In the genomic region with DNA sequence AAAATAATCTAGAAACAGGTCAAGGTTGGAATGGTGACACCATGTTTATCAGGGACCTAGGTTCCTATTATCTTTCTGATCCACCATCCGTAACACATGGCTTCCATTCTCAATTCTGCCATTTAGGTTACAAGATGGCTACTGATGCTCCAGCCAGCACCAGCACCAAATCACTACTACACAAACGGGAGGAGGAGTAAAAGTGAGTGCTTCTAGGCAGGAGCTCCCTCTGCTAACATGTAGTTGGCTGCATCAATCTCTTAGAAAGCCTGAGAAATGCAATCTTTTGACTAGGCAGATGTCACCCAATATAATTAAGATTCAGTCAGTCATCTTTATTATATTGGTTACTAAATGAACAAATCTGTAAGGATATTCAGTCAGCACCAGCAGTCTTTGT, we compare ENCODE assay signal across 21 cellular contexts.
DNase-seq lines count a peak whose midpoint lies in the region; ATAC-seq and TF ChIP-seq lines count a peak whose summit lies in the region.
"Had no signal": no experiment of that assay in that cellular context is flagged by ENCODE, and none has a peak within 500 bp of the region (broad histone marks: within the 10 kb centered on the region; RNA-seq: fewer than 3 reads in every experiment).

No MANE protein-coding gene starts in this region.

- H3K9ac ChIP-seq in Loucy (ENCODE audit: low read depth, low read length, poor library complexity, severe bottlenecking) = no peak overlapping the region

- DNase-seq in activated CD4-positive, alpha-beta T cell treated with anti-CD3 and anti-CD28 coated beads for 36 hours = no peak
- DNase-seq in activated CD4-positive, alpha-beta T cell treated with anti-CD3 and anti-CD28 coated beads, Interleukin-2, amount 50 U/mL, for 4 hours = no peak
- no peak for DNase-seq in natural killer cell
- no peak for DNase-seq in DMS 273 (lab: John Stamatoyannopoulos, UW; ENCODE audit: unreplicated experiment)
- no peak for DNase-seq in endothelial cell (ENCODE audit: low spot score)
- DNase-seq: activated CD4-positive, CD25-positive, alpha-beta regulatory T cell treated with anti-CD3 and anti-CD28 coated beads, Interleukin-2, amount 50 U/mL, for 72 hours; Caco-2; left colon; midbrain; NCI-H1417; NCI-H524; psoas muscle; stimulated activated CD4-positive, alpha-beta T cell treated with anti-CD3 and anti-CD28 coated beads, Interleukin-2, amount 100 ng/mL, for 48 hours; upper lobe of right lung had no signal

- POLR2A ChIA-PET in activated CD4-positive, alpha-beta T cell treated with anti-CD3 and anti-CD28 coated beads for 36 hours (lab: Charles Lee) = no interaction called here

- H3K4me2 ChIP-seq in Loucy (ENCODE audit: low read depth, low read length, poor library complexity, severe bottlenecking) = peak overlapping the region; percentile 34

- H3K4me3 Mint-ChIP-seq in activated CD4-positive, alpha-beta T cell treated with anti-CD3 and anti-CD28 coated beads for 36 hours = no peak overlapping the region
- H3K4me3 Mint-ChIP-seq in activated T-helper 17 cell treated with anti-CD3 and anti-CD28 coated beads, Interleukin-2, amount 50 U/mL, for 72 hours = peak overlapping the region; percentile 76
- peak overlapping the region; percentile 63 for H3K4me3 Mint-ChIP-seq in natural killer cell
- H3K4me3 Mint-ChIP-seq in endothelial cell (ENCODE audit: unreplicated experiment) = no peak overlapping the region
- H3K4me3 Mint-ChIP-seq: activated naive CD8-positive, alpha-beta T cell; brain had no signal

- H3K9me3 Mint-ChIP-seq in activated CD4-positive, alpha-beta T cell treated with anti-CD3 and anti-CD28 coated beads for 36 hours (ENCODE audit: low read depth) = peaks cover 1% of the 10 kb centered on the region
- H3K9me3 Mint-ChIP-seq in activated T-helper 17 cell treated with anti-CD3 and anti-CD28 coated beads, Interleukin-2, amount 50 U/mL, for 72 hours = no peaks in the 10 kb centered on the region
- no peaks in the 10 kb centered on the region for H3K9me3 Mint-ChIP-seq in natural killer cell
- H3K9me3 Mint-ChIP-seq in endothelial cell (ENCODE audit: unreplicated experiment) = no peaks in the 10 kb centered on the region
- H3K9me3 Mint-ChIP-seq: brain had no signal

- intact Hi-C loops in activated CD4-positive, alpha-beta T cell treated with anti-CD3 and anti-CD28 coated beads for 36 hours (cut with DNase I, micrococcal nuclease) = loop anchor here (1.0 to 2.0 kb wide), 3 partner anchors 29 to 76 kb away; no protein-coding TSS in a partner anchor
- intact Hi-C loops in natural killer cell (cut with micrococcal nuclease) = loop anchor here (1.0 kb wide), 5 partner anchors 25 to 259 kb away; no protein-coding TSS in a partner anchor

- peaks cover 42% of the 10 kb centered on the region for H3K4me1 Mint-ChIP-seq in activated CD4-positive, alpha-beta T cell treated with anti-CD3 and anti-CD28 coated beads for 36 hours
- peaks cover 43% of the 10 kb centered on the region for H3K4me1 Mint-ChIP-seq in activated T-helper 17 cell treated with anti-CD3 and anti-CD28 coated beads, Interleukin-2, amount 50 U/mL, for 72 hours
- H3K4me1 Mint-ChIP-seq in natural killer cell (peaks cover 44 to 46% of the 10 kb centered on the region in 2 donors), endothelial cell (ENCODE audit: unreplicated experiment) (no peaks in the 10 kb centered on the region)

- H3K4me3 ChIP-seq in Loucy (ENCODE audit: low read length, poor library complexity, severe bottlenecking) = peak overlapping the region; percentile 6
- H3K4me3 ChIP-seq: coronary artery, psoas muscle, skin epidermis, upper lobe of right lung had no signal

- H3K9me2 ChIP-seq in Loucy (replicated peaks; ENCODE audit: low read depth, low read length) = no peaks in the 10 kb centered on the region

- no peaks in the 10 kb centered on the region for H3K79me2 ChIP-seq in Loucy (ENCODE audit: insufficient read depth, low read length)

- H3K36me3 Mint-ChIP-seq in activated CD4-positive, alpha-beta T cell treated with anti-CD3 and anti-CD28 coated beads for 36 hours (ENCODE audit: low read depth) = no peaks in the 10 kb centered on the region
- no peaks in the 10 kb centered on the region for H3K36me3 Mint-ChIP-seq in activated T-helper 17 cell treated with anti-CD3 and anti-CD28 coated beads, Interleukin-2, amount 50 U/mL, for 72 hours (ENCODE audit: low read depth)
- no peaks in the 10 kb centered on the region for H3K36me3 Mint-ChIP-seq in natural killer cell
- H3K36me3 Mint-ChIP-seq in endothelial cell (ENCODE audit: low read depth, unreplicated experiment) = no peaks in the 10 kb centered on the region
- H3K36me3 Mint-ChIP-seq: activated naive CD8-positive, alpha-beta T cell; brain had no signal

- no peaks in the 10 kb centered on the region for H4K20me1 ChIP-seq in Loucy (ENCODE audit: insufficient read depth, low read length, poor library complexity, severe bottlenecking)

- peaks cover 8% of the 10 kb centered on the region for H3K4me1 ChIP-seq in Loucy (ENCODE audit: insufficient read depth, low read length, poor library complexity, severe bottlenecking)

- CTCF ChIA-PET in activated CD4-positive, alpha-beta T cell treated with anti-CD3 and anti-CD28 coated beads for 36 hours (lab: Charles Lee) = interaction anchor here (0.6 to 1.3 kb wide), 5 partner anchors 25 to 1716 kb away, joined by 3 to 5 read pairs (median 3); no protein-coding TSS in a partner anchor

- ATAC-seq in activated CD4-positive, alpha-beta T cell treated with anti-CD3 and anti-CD28 coated beads for 36 hours = peak; percentile 38
- ATAC-seq in activated T-helper 17 cell treated with anti-CD3 and anti-CD28 coated beads, Interleukin-2, amount 50 U/mL, for 72 hours (replicated peaks) = peak; percentile 15
- ATAC-seq in natural killer cell (peak in 2 of 3 donors; percentile 2 to 12), GM21717 (IDR thresholded peaks at IDR 0.05; ENCODE audit: unreplicated experiment) (no peak)

- no peaks in the 10 kb centered on the region for H3K27me3 ChIP-seq in Loucy (ENCODE audit: insufficient read depth, low read length, poor library complexity, severe bottlenecking)
- H3K27me3 ChIP-seq: upper lobe of right lung had no signal

- TF ChIP-seq CTCF in Loucy (conservative IDR thresholded peaks at IDR 0.05; ENCODE audit: low read length) = no peak
- TF ChIP-seq CTCF in natural killer cell (IDR thresholded peaks at IDR 0.05) = no peak
- no peak for TF ChIP-seq CTCF in endothelial cell (IDR thresholded peaks at IDR 0.05; ENCODE audit: unreplicated experiment)

- no peaks in the 10 kb centered on the region for H3K9me3 ChIP-seq in Loucy (ENCODE audit: insufficient read depth, low read depth, low read length)
- H3K9me3 ChIP-seq: Caco-2, psoas muscle, upper lobe of right lung had no signal

- peaks cover 2% of the 10 kb centered on the region for H3K27me3 Mint-ChIP-seq in activated CD4-positive, alpha-beta T cell treated with anti-CD3 and anti-CD28 coated beads for 36 hours
- no peaks in the 10 kb centered on the region for H3K27me3 Mint-ChIP-seq in activated T-helper 17 cell treated with anti-CD3 and anti-CD28 coated beads, Interleukin-2, amount 50 U/mL, for 72 hours
- H3K27me3 Mint-ChIP-seq in natural killer cell (ENCODE audit: low read depth in 2 of 2) (no peaks in the 10 kb centered on the region), endothelial cell (ENCODE audit: unreplicated experiment) (no peaks in the 10 kb centered on the region)
- H3K27me3 Mint-ChIP-seq: activated naive CD8-positive, alpha-beta T cell; brain had no signal

- H3K27ac Mint-ChIP-seq in activated CD4-positive, alpha-beta T cell treated with anti-CD3 and anti-CD28 coated beads for 36 hours = peak overlapping the region; percentile 22
- H3K27ac Mint-ChIP-seq in activated T-helper 17 cell treated with anti-CD3 and anti-CD28 coated beads, Interleukin-2, amount 50 U/mL, for 72 hours = peak overlapping the region; percentile 91
- peak overlapping the region; percentile 88 to 94 for H3K27ac Mint-ChIP-seq in natural killer cell
- H3K27ac Mint-ChIP-seq in endothelial cell (ENCODE audit: unreplicated experiment) = no peak overlapping the region

- H2AFZ ChIP-seq in Loucy (ENCODE audit: low read length) = 0 out of 2 replicates have a peak overlapping the region, but pooled peaks have one; percentile 2

- H3K36me3 ChIP-seq in Loucy (ENCODE audit: insufficient read depth, low read length) = no peaks in the 10 kb centered on the region
- H3K36me3 ChIP-seq: upper lobe of right lung had no signal

- H3F3A ChIP-seq in Loucy (ENCODE audit: low read depth) = 0 out of 2 replicates have a peak, but pooled peaks cover 13% of the 10 kb centered on the region

Comparison
In these comparisons a context has a peak if more than half of its experiments do, and no peak if none do; other contexts are left out.
1. H3K4me3 Mint-ChIP-seq: peak in activated T-helper 17 cell treated with anti-CD3 and anti-CD28 coated beads, Interleukin-2, amount 50 U/mL, for 72 hours (single experiment) and natural killer cell (single experiment); none in activated CD4-positive, alpha-beta T cell treated with anti-CD3 and anti-CD28 coated beads for 36 hours (single experiment) and endothelial cell (single experiment).